In genomic region chr9:35645736-35646582, GRCh38 we compare ENCODE assay signal across 8 cellular contexts. TPM values are rescaled to one million over a fixed set of nuclear protein-coding genes. Genes with fewer than 3 reads are reported as not detected.
DNase-seq lines count a peak whose midpoint lies in the region; ATAC-seq, FAIRE-seq and TF ChIP-seq lines count a peak whose summit lies in the region.

No MANE protein-coding gene starts in this region.

- TF ChIP-seq CTCF in GM12864 (IDR thresholded peaks at IDR 0.05; ENCODE audit: low read depth, low read length, missing control alignments) (no peak), OCI-LY7 (conservative IDR thresholded peaks at IDR 0.05; ENCODE audit: low read length) (no peak)

- H3K4me1 ChIP-seq in OCI-LY7 (ENCODE audit: insufficient read depth, low read length, poor library complexity, severe bottlenecking) (peaks cover 39% of the 10 kb centered on the region), duodenal mucosa (ENCODE audit: control insufficient read depth in 1 of 2, insufficient read depth in 2 of 2, low read length in 2 of 2) (peaks cover 7 to 10% of the 10 kb centered on the region in 2 donors), mesenchymal stem cell (ENCODE audit: control insufficient read depth, insufficient read depth, low read depth, low read length) (peaks cover 4% of the 10 kb centered on the region)

- peak overlapping the region in 1 of 2 experiments; percentile 31 for H2BK12ac ChIP-seq in mesenchymal stem cell (ENCODE audit: low read length in 2 of 2)

- H3K14ac ChIP-seq in mesenchymal stem cell (ENCODE audit: low read length in 2 of 2), result peak overlapping the region in 1 of 2 experiments; percentile 75

- H3K18ac ChIP-seq in mesenchymal stem cell (ENCODE audit: low read depth in 1 of 2, low read length in 2 of 2), result peak overlapping the region; percentile 34 to 67

- peak overlapping the region; percentile 21 for H4K8ac ChIP-seq in mesenchymal stem cell (ENCODE audit: low read length)

- no peak overlapping the region for H2AK5ac ChIP-seq in mesenchymal stem cell (ENCODE audit: low read length, severe bottlenecking)

- H3K36me3 ChIP-seq in OCI-LY7 (ENCODE audit: insufficient read depth, low read length) (peaks cover 50% of the 10 kb centered on the region), duodenal mucosa (ENCODE audit: control insufficient read depth in 1 of 2, insufficient read depth in 2 of 2, low read length in 2 of 2) (no peaks in the 10 kb centered on the region), mesenchymal stem cell (ENCODE audit: control insufficient read depth in 1 of 2, insufficient read depth in 2 of 2, low read depth in 1 of 2, low read length in 2 of 2) (peaks cover 0 to 4% of the 10 kb centered on the region in 2 experiments)

- no peak overlapping the region for H2BK120ac ChIP-seq in mesenchymal stem cell (ENCODE audit: low read depth, low read length)

- H3K4me3 ChIP-seq in GM12864 (ENCODE audit: low read depth, low read length) (peak overlapping the region; percentile 80), OCI-LY7 (ENCODE audit: low read depth, low read length, poor library complexity, severe bottlenecking) (peak overlapping the region; percentile 92), duodenal mucosa (ENCODE audit: low read depth in 1 of 2, low read length in 2 of 2) (peak overlapping the region; percentile 89 to 91), mesenchymal stem cell (ENCODE audit: insufficient read depth in 1 of 2, low read depth in 1 of 2, low read length in 2 of 2) (peak overlapping the region; percentile 64 to 89)

- FAIRE-seq in urothelium cell line (lab: Jason Lieb, UNC), result no peak

- peaks cover 27% of the 10 kb centered on the region; the same call in 1 of the 2 replicates for H3K79me2 ChIP-seq in OCI-LY7 (ENCODE audit: insufficient read depth, low read depth, low read length)

- DNase-seq in GM12864 (ENCODE audit: low read depth), result no peak
- DNase-seq in OCI-LY7 (ENCODE audit: low spot score), result no peak
- no peak for DNase-seq in mesenchymal stem cell
- DNase-seq in urothelium cell line (ENCODE audit: low spot score), result peak; percentile 67
- no peak for DNase-seq in stimulated activated CD4-positive, alpha-beta T cell treated with anti-CD3 and anti-CD28 coated beads, Interleukin-12 subunit alpha, Interleukin-12 subunit beta, amount 100 ng/mL, for 4 hours

- peak overlapping the region; percentile 21 to 40 for H3K4ac ChIP-seq in mesenchymal stem cell (ENCODE audit: low read depth in 1 of 2, low read length in 2 of 2)

- CTCF ChIA-PET in OCI-LY7 (lab: Charles Lee; ENCODE audit: unreplicated experiment), result interaction anchor here (0.8 to 3.4 kb wide), 4 partner anchors 12 to 82 kb away, joined by 4 to 21 read pairs (median 10); partner anchors contain the start of genes CCDC107 and RMRP

- H2BK15ac ChIP-seq in mesenchymal stem cell (ENCODE audit: low read depth, poor library complexity, severe bottlenecking), result peak overlapping the region; percentile 54

- no peak overlapping the region for H2BK5ac ChIP-seq in mesenchymal stem cell (ENCODE audit: low read depth, low read length, poor library complexity, severe bottlenecking)

- peak overlapping the region; percentile 78 for H3K4me2 ChIP-seq in OCI-LY7 (ENCODE audit: low read length)
- H3K4me2 ChIP-seq in mesenchymal stem cell (ENCODE audit: low read length, poor library complexity, severe bottlenecking), result peak overlapping the region; percentile 86

- no peak overlapping the region for H4K91ac ChIP-seq in mesenchymal stem cell (ENCODE audit: low read length)

- peaks cover 2% of the 10 kb centered on the region for H3K79me1 ChIP-seq in mesenchymal stem cell (replicated peaks; ENCODE audit: low read length, poor library complexity, severe bottlenecking)

- no peaks in the 10 kb centered on the region for H4K20me1 ChIP-seq in OCI-LY7 (ENCODE audit: insufficient read depth, low read length)

- intact Hi-C loops in OCI-LY7 (cut with micrococcal nuclease; ENCODE audit: unreplicated experiment), result loop anchor here (2.0 kb wide), 1 partner anchor 87 kb away; the partner anchor contains the start of genes CREB3 and TLN1

- no peak overlapping the region for H3K23ac ChIP-seq in mesenchymal stem cell (ENCODE audit: low read length in 2 of 2)

- peak overlapping the region; percentile 89 for H3K27ac ChIP-seq in OCI-LY7 (ENCODE audit: low read depth, low read length, poor library complexity, severe bottlenecking)
- H3K27ac ChIP-seq in duodenal mucosa (ENCODE audit: low read depth, low read length), result peak overlapping the region; percentile 84
- peak overlapping the region; percentile 13 for H3K27ac ChIP-seq in mesenchymal stem cell (ENCODE audit: low read length, poor library complexity, severe bottlenecking)

- no peaks in the 10 kb centered on the region for H3K27me3 ChIP-seq in duodenal mucosa (ENCODE audit: control insufficient read depth in 1 of 2, insufficient read depth in 2 of 2, low read length in 2 of 2)
- no peaks in the 10 kb centered on the region for H3K27me3 ChIP-seq in mesenchymal stem cell (ENCODE audit: control insufficient read depth in 1 of 2, insufficient read depth in 1 of 2, low read length in 2 of 2)

- H3K9ac ChIP-seq in duodenal mucosa (ENCODE audit: low read depth in 1 of 2, low read length in 2 of 2) (peak overlapping the region; percentile 94 to 96), mesenchymal stem cell (ENCODE audit: low read length) (peak overlapping the region; percentile 99)

- peaks cover under 1% of the 10 kb centered on the region; the same call in 1 of the 2 replicates for H3K9me3 ChIP-seq in OCI-LY7 (ENCODE audit: low read length)
- H3K9me3 ChIP-seq in duodenal mucosa (ENCODE audit: control insufficient read depth in 1 of 2, low read length in 2 of 2), result no peaks in the 10 kb centered on the region
- H3K9me3 ChIP-seq in mesenchymal stem cell (ENCODE audit: control insufficient read depth, low read length), result no peaks in the 10 kb centered on the region

- BruUV-seq in OCI-LY7 (replicated peaks; lab: Mats Ljungman, UMichigan), result TSS peak; percentile 11

- H2AFZ ChIP-seq in OCI-LY7 (ENCODE audit: low read length) (peak overlapping the region; percentile 60; the same call in 1 of the 2 replicates), mesenchymal stem cell (ENCODE audit: low read depth, low read length) (peak overlapping the region; percentile 96)

- POLR2A ChIA-PET in OCI-LY7 (lab: Charles Lee), result interaction anchor here (0.6 to 7.6 kb wide), 15 partner anchors 9 to 169 kb away, joined by 3 to 110 read pairs (median 4); partner anchors contain the start of genes ARHGEF39, CCDC107, CD72 and HINT2

- 15% methylated on average over 22 of the region's 25 CpGs for WGBS in mesenchymal stem cell

- no peaks in the 10 kb centered on the region for H3K9me2 ChIP-seq in OCI-LY7 (ENCODE audit: insufficient read depth, low read length)

- peak; percentile 6 for ATAC-seq in HG02763 (IDR thresholded peaks at IDR 0.05; ENCODE audit: unreplicated experiment)
- ATAC-seq in HG02938 (IDR thresholded peaks at IDR 0.05; ENCODE audit: unreplicated experiment), result no peak

RNA-seq across cellular contexts. Expression of gene SIT1, which starts 4.8 kb away (rescaled TPM):
- total RNA-seq in OCI-LY7 (2014; rRNA removed; shearing (Covaris generic)), result 176 and 210 TPM in 2 replicates
- total RNA-seq in OCI-LY7 (2022), result 93.0 and 121 TPM in 2 replicates
- polyA plus RNA-seq in mesenchymal stem cell (2013, experiment 1 of 2), result not detected
- polyA plus RNA-seq in mesenchymal stem cell (2013, experiment 2 of 2), result not detected

RNA-seq across cellular contexts. Expression of gene RMRP, which starts 11.9 kb away (rescaled TPM):
- total RNA-seq in OCI-LY7 (2014; rRNA removed; shearing (Covaris generic)), result 21,739 and 26,575 TPM in 2 replicates
- 4,033 and 12,624 TPM in 2 replicates for total RNA-seq in OCI-LY7 (2022)
- not detected for polyA plus RNA-seq in mesenchymal stem cell (2013, experiment 1 of 2)
- polyA plus RNA-seq in mesenchymal stem cell (2013, experiment 2 of 2), result not detected

RNA-seq across cellular contexts. Expression of gene CCDC107, which starts 12.1 kb away (rescaled TPM):
- 16.5 and 20.3 TPM in 2 replicates for total RNA-seq in OCI-LY7 (2014; rRNA removed; shearing (Covaris generic))
- total RNA-seq in OCI-LY7 (2022), result 10.0 and 11.4 TPM in 2 replicates
- polyA plus RNA-seq in mesenchymal stem cell (2013, experiment 1 of 2), result 21.7 TPM
- polyA plus RNA-seq in mesenchymal stem cell (2013, experiment 2 of 2), result 20.5 TPM

RNA-seq across cellular contexts. Expression of gene ARHGEF39, which starts 19.0 kb away (rescaled TPM):
- total RNA-seq in OCI-LY7 (2014; rRNA removed; shearing (Covaris generic)), result 22.7 and 30.8 TPM in 2 replicates
- total RNA-seq in OCI-LY7 (2022), result 48.1 and 53.6 TPM in 2 replicates
- 0.81 TPM for polyA plus RNA-seq in mesenchymal stem cell (2013, experiment 1 of 2)
- polyA plus RNA-seq in mesenchymal stem cell (2013, experiment 2 of 2), result 0.73 TPM

RNA-seq across cellular contexts. Expression of gene CD72, which starts 27.7 kb away (rescaled TPM):
- total RNA-seq in OCI-LY7 (2014; rRNA removed; shearing (Covaris generic)), result 91.4 and 107 TPM in 2 replicates
- total RNA-seq in OCI-LY7 (2022), result 63.0 and 67.6 TPM in 2 replicates
- 0.47 TPM for polyA plus RNA-seq in mesenchymal stem cell (2013, experiment 1 of 2)
- 0.32 TPM for polyA plus RNA-seq in mesenchymal stem cell (2013, experiment 2 of 2)

Comparison
In these comparisons a context has a peak if more than half of its experiments do, and no peak if none do; other contexts are left out.
1. H3K27ac ChIP-seq: peak in every context shown above with its lines; median percentile 89 in OCI-LY7; 84 in duodenal mucosa; 13 in mesenchymal stem cell.